1 cellular context compared by ENCODE assay signal in genomic region chr2:120675460-120676130, GRCh38.
TF ChIP-seq lines count a peak whose summit lies in the region.

No MANE protein-coding gene starts in this region.

TF ChIP-seq in HepG2, 621 proteins besides CTCF, POLR2A, EP300 and RAD21 (continued from another document and continues in another):
- TF ChIP-seq ZBTB4 (CRISPR knock-in tag; IDR thresholded peaks at IDR 0.05; ENCODE audit: borderline replicate concordance) (no peak), ZNF672 (CRISPR knock-in tag; IDR thresholded peaks at IDR 0.05) (no peak), PITX1 (CRISPR knock-in tag; IDR thresholded peaks at IDR 0.05) (no peak), ZNF407 (CRISPR knock-in tag; IDR thresholded peaks at IDR 0.05; ENCODE audit: not compliant biosample characterization) (peak; percentile 35), THAP11 (CRISPR knock-in tag; IDR thresholded peaks at IDR 0.05) (no peak), ZNF576 (CRISPR knock-in tag; IDR thresholded peaks at IDR 0.05) (no peak), GTF2F1 (IDR thresholded peaks at IDR 0.05; ENCODE audit: low read length) (no peak), ZFAT (CRISPR knock-in tag; conservative IDR thresholded peaks at IDR 0.05) (no peak), ZNF430 (CRISPR knock-in tag; IDR thresholded peaks at IDR 0.05) (no peak), DMTF1 (CRISPR knock-in tag; IDR thresholded peaks at IDR 0.05) (no peak), ZZZ3 (CRISPR knock-in tag; IDR thresholded peaks at IDR 0.05; ENCODE audit: borderline replicate concordance) (no peak), ZNF552 (CRISPR knock-in tag; IDR thresholded peaks at IDR 0.05; ENCODE audit: borderline replicate concordance) (no peak), ZNF816 (CRISPR knock-in tag; IDR thresholded peaks at IDR 0.05; ENCODE audit: borderline replicate concordance) (no peak), RCOR2 (CRISPR knock-in tag; IDR thresholded peaks at IDR 0.05) (no peak), HNRNPH1 (optimal IDR thresholded peaks at IDR 0.05; ENCODE audit: low read depth, low read length) (no peak), ATF3 (CRISPR knock-in tag; IDR thresholded peaks at IDR 0.05) (no peak), NFKBIZ (CRISPR knock-in tag; IDR thresholded peaks at IDR 0.05) (no peak), ZNF619 (CRISPR knock-in tag; IDR thresholded peaks at IDR 0.05) (no peak), POGZ (CRISPR knock-in tag; IDR thresholded peaks at IDR 0.05) (no peak), ZNF616 (CRISPR knock-in tag; IDR thresholded peaks at IDR 0.05; ENCODE audit: low read depth) (no peak), ZSCAN20 (CRISPR knock-in tag; IDR thresholded peaks at IDR 0.05; ENCODE audit: borderline replicate concordance) (no peak), NR3C1 (CRISPR knock-in tag; IDR thresholded peaks at IDR 0.05) (no peak), MTERF4 (CRISPR knock-in tag; IDR thresholded peaks at IDR 0.05) (no peak), NBN (conservative IDR thresholded peaks at IDR 0.05) (no peak), MYPOP (CRISPR knock-in tag; IDR thresholded peaks at IDR 0.05) (no peak), GTF3A (CRISPR knock-in tag; conservative IDR thresholded peaks at IDR 0.05) (no peak), HOXA5 (CRISPR knock-in tag; IDR thresholded peaks at IDR 0.05) (0 out of 2 replicates have a peak, but pooled peaks have one; percentile 58), ZNF777 (CRISPR knock-in tag; IDR thresholded peaks at IDR 0.05) (no peak), TCF12 (IDR thresholded peaks at IDR 0.05) (no peak), TCF12 (CRISPR knock-in tag; IDR thresholded peaks at IDR 0.05) (no peak), MAF1 (CRISPR knock-in tag; IDR thresholded peaks at IDR 0.05; ENCODE audit: borderline replicate concordance) (peak; percentile 85; the same call in 1 of the 2 replicates), ZNF557 (CRISPR knock-in tag; IDR thresholded peaks at IDR 0.05) (no peak), ZBTB20 (CRISPR knock-in tag; IDR thresholded peaks at IDR 0.05; ENCODE audit: borderline replicate concordance, low read depth) (no peak), ZBTB44 (CRISPR knock-in tag; IDR thresholded peaks at IDR 0.05) (no peak), SNRNP70 (IDR thresholded peaks at IDR 0.05; ENCODE audit: low read depth, low read length) (no peak), ZNF75D (CRISPR knock-in tag; IDR thresholded peaks at IDR 0.05; ENCODE audit: borderline replicate concordance) (no peak), ZNF580 (CRISPR knock-in tag; IDR thresholded peaks at IDR 0.05; ENCODE audit: borderline replicate concordance, low read depth) (peak; percentile 48; the same call in 1 of the 2 replicates), ZNF546 (CRISPR knock-in tag; conservative IDR thresholded peaks at IDR 0.05) (no peak), WIZ (CRISPR knock-in tag; IDR thresholded peaks at IDR 0.05) (no peak), TMF1 (CRISPR knock-in tag; IDR thresholded peaks at IDR 0.05; ENCODE audit: low read depth) (no peak), ZNF720 (CRISPR knock-in tag; IDR thresholded peaks at IDR 0.05) (0 out of 2 replicates have a peak, but pooled peaks have one; percentile 13), ZBTB46 (CRISPR knock-in tag; IDR thresholded peaks at IDR 0.05; ENCODE audit: borderline replicate concordance) (no peak), ZNF264 (CRISPR knock-in tag; IDR thresholded peaks at IDR 0.05) (no peak)
